In genomic region chr6:10193321-10193720, GRCh38 we compare ENCODE assay signal across 8 cellular contexts.
"Had no signal": no experiment of that assay in that cellular context is flagged by ENCODE, and none has a peak within 500 bp of the region (broad histone marks: within the 10 kb centered on the region; RNA-seq: fewer than 3 reads in every experiment).

No MANE protein-coding gene starts in this region.

- FAIRE-seq: H1, H54, HepG2 had no signal

- H3K4me2 ChIP-seq: GM23338 had no signal

- H3K4me3 ChIP-seq: GM23338 had no signal

- ATAC-seq: GM23338, HepG2 had no signal

- H3K27ac ChIP-seq: HL-60 had no signal

- DNase-seq: H9, HCEC 1CT, KG1 had no signal

- H2AFZ ChIP-seq: GM23338 had no signal
